In the genomic region with DNA sequence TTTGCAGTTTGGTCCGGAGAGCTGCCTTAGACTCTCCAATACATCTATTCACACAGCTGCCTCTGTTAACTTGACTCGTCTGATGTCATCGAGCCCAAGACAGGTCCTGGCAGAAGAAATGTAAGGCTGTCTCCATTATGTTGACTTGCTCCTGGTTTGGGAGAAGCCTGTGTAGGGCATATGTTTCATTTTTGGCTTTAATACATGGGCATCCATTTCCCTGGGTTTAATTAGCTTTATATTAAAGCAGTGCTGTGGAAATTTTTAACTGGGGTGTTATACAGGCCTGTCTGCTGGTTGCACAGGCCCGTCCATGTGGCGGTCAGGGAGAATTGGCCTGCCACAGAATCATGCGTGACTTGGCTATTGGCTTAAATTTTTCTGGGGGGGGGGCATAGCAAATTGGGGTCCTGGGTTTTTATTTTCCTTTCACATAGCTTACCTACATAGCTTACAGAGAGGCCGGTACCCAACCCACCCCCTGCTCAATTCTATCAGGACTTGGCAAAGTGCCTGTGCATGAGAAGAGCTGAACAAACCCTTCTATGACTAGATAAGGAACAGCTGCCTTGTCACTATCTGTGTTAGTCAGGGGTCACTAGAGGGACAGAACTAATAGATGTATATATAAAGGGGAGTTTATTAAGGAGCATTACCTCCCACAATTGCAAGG, we compare ENCODE assay signal across 1 cellular context.
TF ChIP-seq lines count a peak whose summit lies in the region.

No MANE protein-coding gene starts in this region.

TF ChIP-seq in K562, 482 proteins besides CTCF, POLR2A, EP300 and RAD21 (continued from another document and continues in another):
- TF ChIP-seq, protein P1, sequence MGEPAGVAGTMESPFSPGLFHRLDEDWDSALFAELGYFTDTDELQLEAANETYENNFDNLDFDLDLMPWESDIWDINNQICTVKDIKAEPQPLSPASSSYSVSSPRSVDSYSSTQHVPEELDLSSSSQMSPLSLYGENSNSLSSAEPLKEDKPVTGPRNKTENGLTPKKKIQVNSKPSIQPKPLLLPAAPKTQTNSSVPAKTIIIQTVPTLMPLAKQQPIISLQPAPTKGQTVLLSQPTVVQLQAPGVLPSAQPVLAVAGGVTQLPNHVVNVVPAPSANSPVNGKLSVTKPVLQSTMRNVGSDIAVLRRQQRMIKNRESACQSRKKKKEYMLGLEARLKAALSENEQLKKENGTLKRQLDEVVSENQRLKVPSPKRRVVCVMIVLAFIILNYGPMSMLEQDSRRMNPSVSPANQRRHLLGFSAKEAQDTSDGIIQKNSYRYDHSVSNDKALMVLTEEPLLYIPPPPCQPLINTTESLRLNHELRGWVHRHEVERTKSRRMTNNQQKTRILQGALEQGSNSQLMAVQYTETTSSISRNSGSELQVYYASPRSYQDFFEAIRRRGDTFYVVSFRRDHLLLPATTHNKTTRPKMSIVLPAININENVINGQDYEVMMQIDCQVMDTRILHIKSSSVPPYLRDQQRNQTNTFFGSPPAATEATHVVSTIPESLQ (CRISPR knock-in tag; IDR thresholded peaks at IDR 0.05) = no peak
- TF ChIP-seq PCBP2 (IDR thresholded peaks at IDR 0.05; ENCODE audit: low read depth, low read length, poor library complexity, severe bottlenecking) (no peak), CREBBP (IDR thresholded peaks at IDR 0.05; ENCODE audit: low read depth, low read length) (no peak), DDX20 (tag; IDR thresholded peaks at IDR 0.05; ENCODE audit: low read depth) (0 out of 2 replicates have a peak, but pooled peaks have one; percentile 31), KAT7 (CRISPR knock-in tag; IDR thresholded peaks at IDR 0.05; ENCODE audit: borderline replicate concordance) (no peak), FOSL1 (tag; conservative IDR thresholded peaks at IDR 0.05) (peak; percentile 65), PHB (CRISPR knock-in tag; IDR thresholded peaks at IDR 0.05) (no peak), RFX1 (IDR thresholded peaks at IDR 0.05) (no peak), NFYB (IDR thresholded peaks at IDR 0.05; ENCODE audit: extremely low read depth, insufficient read length) (no peak), MYC (IDR thresholded peaks at IDR 0.05; ENCODE audit: low read depth, low read length) (peak; percentile 25; the same call in 1 of the 2 replicates), MYC (CRISPR knock-in tag; IDR thresholded peaks at IDR 0.05; ENCODE audit: borderline replicate concordance, low read depth) (no peak), BMI1 (IDR thresholded peaks at IDR 0.05; ENCODE audit: low read length) (no peak), HMGN3 (IDR thresholded peaks at IDR 0.05; ENCODE audit: borderline replicate concordance, extremely low read depth, insufficient read length, low read depth, low read length) (no peak), SNIP1 (IDR thresholded peaks at IDR 0.05; ENCODE audit: low read depth) (no peak), JUNB (CRISPR knock-in tag; conservative IDR thresholded peaks at IDR 0.05) (no peak), TRIM24 (IDR thresholded peaks at IDR 0.05) (peak; percentile 11 to 17; a peak in 2 of 4 replicates), ARNT (IDR thresholded peaks at IDR 0.05) (0 out of 4 replicates have a peak, but pooled peaks of 1 of the 2 experiments have one; percentile 31), ZNF184 (CRISPR knock-in tag; IDR thresholded peaks at IDR 0.05) (no peak), MYNN (IDR thresholded peaks at IDR 0.05) (no peak), MYNN (CRISPR knock-in tag; IDR thresholded peaks at IDR 0.05) (no peak), BACH1 (tag; IDR thresholded peaks at IDR 0.05) (no peak), NFXL1 (CRISPR knock-in tag; IDR thresholded peaks at IDR 0.05) (no peak), TEAD1 (CRISPR knock-in tag; IDR thresholded peaks at IDR 0.05) (no peak), ILK (tag; IDR thresholded peaks at IDR 0.05; ENCODE audit: borderline replicate concordance, low read depth) (peak; percentile 19; the same call in 1 of the 2 replicates), COPS2 (conservative IDR thresholded peaks at IDR 0.05) (no peak), ZNF174 (CRISPR knock-in tag; IDR thresholded peaks at IDR 0.05) (no peak), SETDB1 (IDR thresholded peaks at IDR 0.05; ENCODE audit: low read length) (no peak), GABPA (tag; conservative IDR thresholded peaks at IDR 0.05; ENCODE audit: low read depth) (no peak), ZEB2 (IDR thresholded peaks at IDR 0.05) (no peak), RBM22 (IDR thresholded peaks at IDR 0.05; ENCODE audit: low read depth, low read length, poor library complexity, severe bottlenecking) (no peak)
- TF ChIP-seq, protein P2, sequence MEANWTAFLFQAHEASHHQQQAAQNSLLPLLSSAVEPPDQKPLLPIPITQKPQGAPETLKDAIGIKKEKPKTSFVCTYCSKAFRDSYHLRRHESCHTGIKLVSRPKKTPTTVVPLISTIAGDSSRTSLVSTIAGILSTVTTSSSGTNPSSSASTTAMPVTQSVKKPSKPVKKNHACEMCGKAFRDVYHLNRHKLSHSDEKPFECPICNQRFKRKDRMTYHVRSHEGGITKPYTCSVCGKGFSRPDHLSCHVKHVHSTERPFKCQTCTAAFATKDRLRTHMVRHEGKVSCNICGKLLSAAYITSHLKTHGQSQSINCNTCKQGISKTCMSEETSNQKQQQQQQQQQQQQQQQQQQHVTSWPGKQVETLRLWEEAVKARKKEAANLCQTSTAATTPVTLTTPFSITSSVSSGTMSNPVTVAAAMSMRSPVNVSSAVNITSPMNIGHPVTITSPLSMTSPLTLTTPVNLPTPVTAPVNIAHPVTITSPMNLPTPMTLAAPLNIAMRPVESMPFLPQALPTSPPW (CRISPR knock-in tag; IDR thresholded peaks at IDR 0.05) = peak; percentile 69
- TF ChIP-seq, protein P3, sequence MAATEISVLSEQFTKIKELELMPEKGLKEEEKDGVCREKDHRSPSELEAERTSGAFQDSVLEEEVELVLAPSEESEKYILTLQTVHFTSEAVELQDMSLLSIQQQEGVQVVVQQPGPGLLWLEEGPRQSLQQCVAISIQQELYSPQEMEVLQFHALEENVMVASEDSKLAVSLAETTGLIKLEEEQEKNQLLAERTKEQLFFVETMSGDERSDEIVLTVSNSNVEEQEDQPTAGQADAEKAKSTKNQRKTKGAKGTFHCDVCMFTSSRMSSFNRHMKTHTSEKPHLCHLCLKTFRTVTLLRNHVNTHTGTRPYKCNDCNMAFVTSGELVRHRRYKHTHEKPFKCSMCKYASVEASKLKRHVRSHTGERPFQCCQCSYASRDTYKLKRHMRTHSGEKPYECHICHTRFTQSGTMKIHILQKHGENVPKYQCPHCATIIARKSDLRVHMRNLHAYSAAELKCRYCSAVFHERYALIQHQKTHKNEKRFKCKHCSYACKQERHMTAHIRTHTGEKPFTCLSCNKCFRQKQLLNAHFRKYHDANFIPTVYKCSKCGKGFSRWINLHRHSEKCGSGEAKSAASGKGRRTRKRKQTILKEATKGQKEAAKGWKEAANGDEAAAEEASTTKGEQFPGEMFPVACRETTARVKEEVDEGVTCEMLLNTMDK (IDR thresholded peaks at IDR 0.05; ENCODE audit: borderline replicate concordance, insufficient read depth, low read depth, low read length, poor library complexity, severe bottlenecking) = no peak
- TF ChIP-seq, protein P4, sequence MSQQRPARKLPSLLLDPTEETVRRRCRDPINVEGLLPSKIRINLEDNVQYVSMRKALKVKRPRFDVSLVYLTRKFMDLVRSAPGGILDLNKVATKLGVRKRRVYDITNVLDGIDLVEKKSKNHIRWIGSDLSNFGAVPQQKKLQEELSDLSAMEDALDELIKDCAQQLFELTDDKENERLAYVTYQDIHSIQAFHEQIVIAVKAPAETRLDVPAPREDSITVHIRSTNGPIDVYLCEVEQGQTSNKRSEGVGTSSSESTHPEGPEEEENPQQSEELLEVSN (IDR thresholded peaks at IDR 0.05; ENCODE audit: borderline replicate concordance in 1 of 2, extremely low read depth in 1 of 2, insufficient read depth in 1 of 2, insufficient read length in 1 of 2, low read depth in 1 of 2, low read length in 1 of 2, poor library complexity in 1 of 2, severe bottlenecking in 1 of 2) = peak in 1 of 2 experiments; percentile 46
- TF ChIP-seq, protein P5, sequence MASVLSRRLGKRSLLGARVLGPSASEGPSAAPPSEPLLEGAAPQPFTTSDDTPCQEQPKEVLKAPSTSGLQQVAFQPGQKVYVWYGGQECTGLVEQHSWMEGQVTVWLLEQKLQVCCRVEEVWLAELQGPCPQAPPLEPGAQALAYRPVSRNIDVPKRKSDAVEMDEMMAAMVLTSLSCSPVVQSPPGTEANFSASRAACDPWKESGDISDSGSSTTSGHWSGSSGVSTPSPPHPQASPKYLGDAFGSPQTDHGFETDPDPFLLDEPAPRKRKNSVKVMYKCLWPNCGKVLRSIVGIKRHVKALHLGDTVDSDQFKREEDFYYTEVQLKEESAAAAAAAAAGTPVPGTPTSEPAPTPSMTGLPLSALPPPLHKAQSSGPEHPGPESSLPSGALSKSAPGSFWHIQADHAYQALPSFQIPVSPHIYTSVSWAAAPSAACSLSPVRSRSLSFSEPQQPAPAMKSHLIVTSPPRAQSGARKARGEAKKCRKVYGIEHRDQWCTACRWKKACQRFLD (CRISPR knock-in tag; IDR thresholded peaks at IDR 0.05) = peak; percentile 51; the same call in 1 of the 2 replicates
- TF ChIP-seq, protein P6, sequence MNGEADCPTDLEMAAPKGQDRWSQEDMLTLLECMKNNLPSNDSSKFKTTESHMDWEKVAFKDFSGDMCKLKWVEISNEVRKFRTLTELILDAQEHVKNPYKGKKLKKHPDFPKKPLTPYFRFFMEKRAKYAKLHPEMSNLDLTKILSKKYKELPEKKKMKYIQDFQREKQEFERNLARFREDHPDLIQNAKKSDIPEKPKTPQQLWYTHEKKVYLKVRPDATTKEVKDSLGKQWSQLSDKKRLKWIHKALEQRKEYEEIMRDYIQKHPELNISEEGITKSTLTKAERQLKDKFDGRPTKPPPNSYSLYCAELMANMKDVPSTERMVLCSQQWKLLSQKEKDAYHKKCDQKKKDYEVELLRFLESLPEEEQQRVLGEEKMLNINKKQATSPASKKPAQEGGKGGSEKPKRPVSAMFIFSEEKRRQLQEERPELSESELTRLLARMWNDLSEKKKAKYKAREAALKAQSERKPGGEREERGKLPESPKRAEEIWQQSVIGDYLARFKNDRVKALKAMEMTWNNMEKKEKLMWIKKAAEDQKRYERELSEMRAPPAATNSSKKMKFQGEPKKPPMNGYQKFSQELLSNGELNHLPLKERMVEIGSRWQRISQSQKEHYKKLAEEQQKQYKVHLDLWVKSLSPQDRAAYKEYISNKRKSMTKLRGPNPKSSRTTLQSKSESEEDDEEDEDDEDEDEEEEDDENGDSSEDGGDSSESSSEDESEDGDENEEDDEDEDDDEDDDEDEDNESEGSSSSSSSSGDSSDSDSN (IDR thresholded peaks at IDR 0.05; ENCODE audit: borderline replicate concordance in 1 of 2, low read depth in 2 of 2, low read length in 2 of 2) = no peak
- TF ChIP-seq, protein P7, sequence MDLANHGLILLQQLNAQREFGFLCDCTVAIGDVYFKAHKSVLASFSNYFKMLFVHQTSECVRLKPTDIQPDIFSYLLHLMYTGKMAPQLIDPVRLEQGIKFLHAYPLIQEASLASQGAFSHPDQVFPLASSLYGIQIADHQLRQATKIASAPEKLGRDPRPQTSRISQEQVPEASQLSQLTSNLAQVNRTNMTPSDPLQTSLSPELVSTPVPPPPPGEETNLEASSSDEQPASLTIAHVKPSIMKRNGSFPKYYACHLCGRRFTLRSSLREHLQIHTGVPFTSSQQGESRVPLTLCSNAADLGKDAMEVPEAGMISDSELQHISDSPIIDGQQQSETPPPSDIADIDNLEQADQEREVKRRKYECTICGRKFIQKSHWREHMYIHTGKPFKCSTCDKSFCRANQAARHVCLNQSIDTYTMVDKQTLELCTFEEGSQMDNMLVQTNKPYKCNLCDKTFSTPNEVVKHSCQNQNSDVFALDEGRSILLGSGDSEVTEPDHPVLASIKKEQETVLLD (IDR thresholded peaks at IDR 0.05) = no peak
- TF ChIP-seq, protein P8, sequence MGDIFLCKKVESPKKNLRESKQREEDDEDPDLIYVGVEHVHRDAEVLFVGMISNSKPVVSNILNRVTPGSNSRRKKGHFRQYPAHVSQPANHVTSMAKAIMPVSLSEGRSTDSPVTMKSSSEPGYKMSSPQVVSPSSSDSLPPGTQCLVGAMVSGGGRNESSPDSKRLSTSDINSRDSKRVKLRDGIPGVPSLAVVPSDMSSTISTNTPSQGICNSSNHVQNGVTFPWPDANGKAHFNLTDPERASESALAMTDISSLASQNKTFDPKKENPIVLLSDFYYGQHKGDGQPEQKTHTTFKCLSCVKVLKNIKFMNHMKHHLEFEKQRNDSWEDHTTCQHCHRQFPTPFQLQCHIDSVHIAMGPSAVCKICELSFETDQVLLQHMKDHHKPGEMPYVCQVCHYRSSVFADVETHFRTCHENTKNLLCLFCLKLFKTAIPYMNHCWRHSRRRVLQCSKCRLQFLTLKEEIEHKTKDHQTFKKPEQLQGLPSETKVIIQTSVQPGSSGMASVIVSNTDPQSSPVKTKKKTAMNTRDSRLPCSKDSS (IDR thresholded peaks at IDR 0.05; ENCODE audit: low read depth, partially characterized antibody) = no peak
- TF ChIP-seq, protein P9, sequence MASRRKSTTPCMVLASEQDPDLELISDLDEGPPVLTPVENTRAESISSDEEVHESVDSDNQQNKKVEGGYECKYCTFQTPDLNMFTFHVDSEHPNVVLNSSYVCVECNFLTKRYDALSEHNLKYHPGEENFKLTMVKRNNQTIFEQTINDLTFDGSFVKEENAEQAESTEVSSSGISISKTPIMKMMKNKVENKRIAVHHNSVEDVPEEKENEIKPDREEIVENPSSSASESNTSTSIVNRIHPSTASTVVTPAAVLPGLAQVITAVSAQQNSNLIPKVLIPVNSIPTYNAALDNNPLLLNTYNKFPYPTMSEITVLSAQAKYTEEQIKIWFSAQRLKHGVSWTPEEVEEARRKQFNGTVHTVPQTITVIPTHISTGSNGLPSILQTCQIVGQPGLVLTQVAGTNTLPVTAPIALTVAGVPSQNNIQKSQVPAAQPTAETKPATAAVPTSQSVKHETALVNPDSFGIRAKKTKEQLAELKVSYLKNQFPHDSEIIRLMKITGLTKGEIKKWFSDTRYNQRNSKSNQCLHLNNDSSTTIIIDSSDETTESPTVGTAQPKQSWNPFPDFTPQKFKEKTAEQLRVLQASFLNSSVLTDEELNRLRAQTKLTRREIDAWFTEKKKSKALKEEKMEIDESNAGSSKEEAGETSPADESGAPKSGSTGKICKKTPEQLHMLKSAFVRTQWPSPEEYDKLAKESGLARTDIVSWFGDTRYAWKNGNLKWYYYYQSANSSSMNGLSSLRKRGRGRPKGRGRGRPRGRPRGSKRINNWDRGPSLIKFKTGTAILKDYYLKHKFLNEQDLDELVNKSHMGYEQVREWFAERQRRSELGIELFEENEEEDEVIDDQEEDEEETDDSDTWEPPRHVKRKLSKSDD (conservative IDR thresholded peaks at IDR 0.05; ENCODE audit: low read length) = no peak
- TF ChIP-seq, protein P10, sequence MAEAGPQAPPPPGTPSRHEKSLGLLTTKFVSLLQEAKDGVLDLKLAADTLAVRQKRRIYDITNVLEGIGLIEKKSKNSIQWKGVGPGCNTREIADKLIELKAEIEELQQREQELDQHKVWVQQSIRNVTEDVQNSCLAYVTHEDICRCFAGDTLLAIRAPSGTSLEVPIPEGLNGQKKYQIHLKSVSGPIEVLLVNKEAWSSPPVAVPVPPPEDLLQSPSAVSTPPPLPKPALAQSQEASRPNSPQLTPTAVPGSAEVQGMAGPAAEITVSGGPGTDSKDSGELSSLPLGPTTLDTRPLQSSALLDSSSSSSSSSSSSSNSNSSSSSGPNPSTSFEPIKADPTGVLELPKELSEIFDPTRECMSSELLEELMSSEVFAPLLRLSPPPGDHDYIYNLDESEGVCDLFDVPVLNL (CRISPR knock-in tag; IDR thresholded peaks at IDR 0.05; ENCODE audit: low read depth) = no peak
- TF ChIP-seq, protein P11, sequence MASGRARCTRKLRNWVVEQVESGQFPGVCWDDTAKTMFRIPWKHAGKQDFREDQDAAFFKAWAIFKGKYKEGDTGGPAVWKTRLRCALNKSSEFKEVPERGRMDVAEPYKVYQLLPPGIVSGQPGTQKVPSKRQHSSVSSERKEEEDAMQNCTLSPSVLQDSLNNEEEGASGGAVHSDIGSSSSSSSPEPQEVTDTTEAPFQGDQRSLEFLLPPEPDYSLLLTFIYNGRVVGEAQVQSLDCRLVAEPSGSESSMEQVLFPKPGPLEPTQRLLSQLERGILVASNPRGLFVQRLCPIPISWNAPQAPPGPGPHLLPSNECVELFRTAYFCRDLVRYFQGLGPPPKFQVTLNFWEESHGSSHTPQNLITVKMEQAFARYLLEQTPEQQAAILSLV (tag; IDR thresholded peaks at IDR 0.05) = no peak
